ENCODE assay signal across 14 cellular contexts in the genomic region with DNA sequence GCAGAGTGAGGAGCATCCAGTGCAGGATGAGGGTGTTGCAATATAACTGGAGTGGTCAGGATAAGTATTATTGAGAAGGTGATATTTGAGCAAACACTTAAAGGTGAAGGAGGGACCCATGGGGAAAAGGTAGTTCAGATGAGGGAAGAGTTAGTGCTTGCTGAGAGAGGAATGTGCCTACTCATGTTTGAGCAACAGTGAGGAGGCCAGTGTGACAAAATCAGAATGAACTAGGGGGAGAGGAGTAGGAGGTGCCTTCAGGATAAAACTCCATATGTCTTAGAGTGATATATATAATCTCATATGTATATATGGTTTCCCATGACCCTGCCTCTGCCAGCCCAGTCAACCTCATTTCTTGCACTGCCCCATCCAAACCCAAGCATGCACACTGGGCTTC. TPM values are rescaled to one million over a fixed set of nuclear protein-coding genes. Genes with fewer than 3 reads are reported as not detected.
DNase-seq lines count a peak whose midpoint lies in the region; ATAC-seq and TF ChIP-seq lines count a peak whose summit lies in the region.
"Had no signal": no experiment of that assay in that cellular context is flagged by ENCODE, and none has a peak within 500 bp of the region (broad histone marks: within the 10 kb centered on the region; RNA-seq: fewer than 3 reads in every experiment).

No MANE protein-coding gene starts in this region.

- no peaks in the 10 kb centered on the region for H3K79me2 ChIP-seq in GM23248 (ENCODE audit: insufficient read depth)

- TF ChIP-seq POLR2A in right lobe of liver (IDR thresholded peaks at IDR 0.05), result no peak

- H2AFZ ChIP-seq in GM23248, result no peak overlapping the region

- H3K4me3 ChIP-seq in GM23248 (no peak overlapping the region), right lobe of liver (no peak overlapping the region)
- H3K4me3 ChIP-seq: cardiac muscle cell had no signal

- H3K4me2 ChIP-seq in GM23248 (ENCODE audit: unreplicated experiment), result no peak overlapping the region

- H4K20me1 ChIP-seq in GM23248 (ENCODE audit: insufficient read depth), result no peaks in the 10 kb centered on the region

- TF ChIP-seq CTCF in VCaP (conservative IDR thresholded peaks at IDR 0.05), result no peak
- no peak for TF ChIP-seq CTCF in foreskin keratinocyte (conservative IDR thresholded peaks at IDR 0.05)
- TF ChIP-seq CTCF in omental fat pad (IDR thresholded peaks at IDR 0.05), result no peak
- TF ChIP-seq CTCF in right lobe of liver (IDR thresholded peaks at IDR 0.05), result no peak

- H3K27me3 ChIP-seq in GM23248 (replicated peaks; ENCODE audit: insufficient read depth), result no peaks in the 10 kb centered on the region
- no peaks in the 10 kb centered on the region for H3K27me3 ChIP-seq in foreskin keratinocyte
- H3K27me3 ChIP-seq in right lobe of liver, result no peaks in the 10 kb centered on the region
- H3K27me3 ChIP-seq: cardiac muscle cell had no signal

- no peaks in the 10 kb centered on the region for H3K36me3 ChIP-seq in GM23248 (ENCODE audit: low read depth)
- no peaks in the 10 kb centered on the region for H3K36me3 ChIP-seq in right lobe of liver
- H3K36me3 ChIP-seq: cardiac muscle cell had no signal

- in situ Hi-C loops in GM23248 (cut with MboI), result no loop called here

- no peaks in the 10 kb centered on the region for H3K9me2 ChIP-seq in GM23248 (ENCODE audit: insufficient read depth)

- intact Hi-C loops in right lobe of liver (cut with DNase I), result loop anchor here in 1 of 2 donors (10.0 kb wide), 1 partner anchor 53 kb away; no protein-coding TSS in a partner anchor

- no peaks in the 10 kb centered on the region for H3F3A ChIP-seq in GM23248 (ENCODE audit: insufficient read depth)

- no peak overlapping the region for H3K9ac ChIP-seq in GM23248

- no peak overlapping the region for H3K27ac ChIP-seq in GM23248
- peak overlapping the region; percentile 33; the same call in 1 of the 2 replicates for H3K27ac ChIP-seq in VCaP
- no peak overlapping the region for H3K27ac ChIP-seq in foreskin keratinocyte
- H3K27ac ChIP-seq in right lobe of liver, result no peak overlapping the region
- H3K27ac ChIP-seq: cardiac muscle cell had no signal

- DNase-seq in GM23248, result peak; percentile 47
- no peak for DNase-seq in foreskin keratinocyte
- no peak for DNase-seq in omental fat pad (ENCODE audit: low spot score)
- DNase-seq in mesenteric fat pad (ENCODE audit: low spot score), result no peak
- DNase-seq in right lobe of liver, result no peak
- DNase-seq: activated CD4-positive, alpha-beta memory T cell treated with anti-CD3 and anti-CD28 coated beads for 36 hours; activated T-cell treated with anti-CD3 and anti-CD28 coated beads, Interleukin-2, amount 50 U/mL, for 72 hours; effector CD4-positive, alpha-beta T cell; GDM1; NCI-H1092 had no signal

- ATAC-seq in foreskin keratinocyte, result peak; percentile 26
- peak; percentile 28 for ATAC-seq in omental fat pad (ENCODE audit: low FRiP score)
- no peak for ATAC-seq in right lobe of liver
- ATAC-seq in GM18909 (IDR thresholded peaks at IDR 0.05; ENCODE audit: poor library complexity, unreplicated experiment), result no peak
- ATAC-seq: activated T-cell treated with anti-CD3 and anti-CD28 coated beads, Interleukin-2, amount 50 U/mL, for 72 hours had no signal

- H3K9me3 ChIP-seq in GM23248 (ENCODE audit: low read depth), result no peaks in the 10 kb centered on the region
- no peaks in the 10 kb centered on the region for H3K9me3 ChIP-seq in right lobe of liver
- H3K9me3 ChIP-seq: Caco-2 had no signal

- peaks cover 9% of the 10 kb centered on the region for H3K4me1 ChIP-seq in GM23248 (ENCODE audit: insufficient read depth)
- H3K4me1 ChIP-seq in foreskin keratinocyte, result no peaks in the 10 kb centered on the region
- no peaks in the 10 kb centered on the region for H3K4me1 ChIP-seq in right lobe of liver
- H3K4me1 ChIP-seq: Caco-2 had no signal

RNA-seq across cellular contexts. Expression of a gene that starts 6.3 kb away (rescaled TPM):
- 0.51 and 0.76 TPM in 2 replicates for total RNA-seq in GM23248 (2014; rRNA removed; shearing (Covaris generic))
- polyA plus RNA-seq in GM23248 (2016; fragmentation: Nextera tagmentation; extraction: Ambion mirVana), result 0.44 and 1.4 TPM in 2 replicates
- 2.3 and 2.9 TPM in 2 replicates for total RNA-seq in foreskin keratinocyte
- 1.7 TPM in 2 replicates for polyA plus RNA-seq in foreskin keratinocyte
- 1 to 10 TPM in 2 of 4 donors, under 1 TPM in 2; 0.60 to 2.0 (median 0.87) TPM for total RNA-seq in omental fat pad
- total RNA-seq in mesenteric fat pad, result 0.64 TPM
- total RNA-seq in right lobe of liver, result 1 to 10 TPM in 1 of 6 experiments, under 1 TPM in 5; 0.31 to 1.8 (median 0.51) TPM

Comparison
In these comparisons a context has a peak if more than half of its experiments do, and no peak if none do; other contexts are left out.
1. ATAC-seq: peak in foreskin keratinocyte (single experiment) and omental fat pad (single experiment); none in right lobe of liver (0 of 4) and GM18909 (single experiment).